In the genomic region with DNA sequence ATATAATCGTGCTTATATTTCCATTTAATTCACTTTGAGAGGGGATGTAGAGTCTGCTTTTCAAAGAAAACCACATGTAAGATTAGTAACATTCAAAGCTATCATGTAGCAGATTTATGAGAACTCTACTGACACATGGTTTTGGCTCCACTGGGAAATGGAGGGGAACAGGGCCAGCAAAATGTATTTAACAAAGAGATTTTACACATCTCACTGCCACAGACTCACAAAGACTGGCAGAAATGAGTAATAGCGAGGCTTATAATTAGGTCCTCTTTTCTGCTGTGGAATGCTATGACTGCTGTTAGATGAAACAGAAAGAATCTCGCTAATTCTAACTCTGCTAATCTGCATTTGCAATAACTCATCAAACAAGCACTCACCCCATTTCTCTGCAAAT, we compare ENCODE assay signal across 11 cellular contexts. TPM values are rescaled to one million over a fixed set of nuclear protein-coding genes. Genes with fewer than 3 reads are reported as not detected.
DNase-seq lines count a peak whose midpoint lies in the region; ATAC-seq and TF ChIP-seq lines count a peak whose summit lies in the region.
"Had no signal": no experiment of that assay in that cellular context is flagged by ENCODE, and none has a peak within 500 bp of the region (broad histone marks: within the 10 kb centered on the region; RNA-seq: fewer than 3 reads in every experiment).

No MANE protein-coding gene starts in this region.

- no peaks in the 10 kb centered on the region for H3K9me3 ChIP-seq in T-helper 17 cell (ENCODE audit: control insufficient read depth, low read length, poor library complexity, severe bottlenecking)

- ATAC-seq in GM18873 (IDR thresholded peaks at IDR 0.05; ENCODE audit: low FRiP score, unreplicated experiment) (peak; percentile 43), HG03571 (IDR thresholded peaks at IDR 0.05; ENCODE audit: unreplicated experiment) (peak; percentile 18), GM19023 (IDR thresholded peaks at IDR 0.05; ENCODE audit: unreplicated experiment) (no peak), T-helper 17 cell (no peak)

- DNase-seq in AG20443 (ENCODE audit: low spot score) (peak; percentile 56), fibroblast of pulmonary artery (ENCODE audit: low read depth) (peak; percentile 38), T-helper 17 cell (no peak)
- no peak for DNase-seq in effector CD8-positive, alpha-beta T cell (lab: John Stamatoyannopoulos, UW)
- no peak for DNase-seq in activated CD8-positive, alpha-beta memory T cell treated with anti-CD3 and anti-CD28 coated beads, Interleukin-2, amount 50 U/mL, for 48 hours
- DNase-seq: NCI-H1092 treated with DMSO at 0.1 percent for 48 hours, SIG-M5 had no signal

- no peak overlapping the region for H3K4me3 ChIP-seq in fibroblast of pulmonary artery (replicated peaks; ENCODE audit: low read depth, low read length)

- no peak overlapping the region for H3K4me3 Mint-ChIP-seq in T-helper 17 cell

- H3K27me3 Mint-ChIP-seq in T-helper 17 cell = no peaks in the 10 kb centered on the region

- no peak for TF ChIP-seq CTCF in fibroblast of pulmonary artery (IDR thresholded peaks at IDR 0.05; ENCODE audit: low read length, missing control alignments)

- no peak overlapping the region for H3K27ac Mint-ChIP-seq in T-helper 17 cell
- H3K27ac Mint-ChIP-seq: activated T-helper 2 cell treated with anti-CD3 and anti-CD28 coated beads, Interferon-gamma antibody, Interleukin-2, Interleukin-4, amounts not matched to agents 10 μg/mL and 5 μg/mL and 100 μg/mL, durations not matched to agents 14 hours and 24 hours and 36 hours had no signal

- peaks cover 7% of the 10 kb centered on the region for H3K36me3 Mint-ChIP-seq in T-helper 17 cell (ENCODE audit: low read depth)

- peaks cover 44% of the 10 kb centered on the region for H3K4me1 Mint-ChIP-seq in T-helper 17 cell

RNA-seq across cellular contexts. Expression of gene DAP, which starts 4.5 kb away (rescaled TPM):
- 10 to 100 TPM; 40.1 to 54.5 TPM for total RNA-seq in T-helper 17 cell

Comparison
In these comparisons a context has a peak if more than half of its experiments do, and no peak if none do; other contexts are left out.
1. DNase-seq: peak in AG20443 (single experiment) and fibroblast of pulmonary artery (single experiment); none in effector CD8-positive, alpha-beta T cell (single experiment), activated CD8-positive, alpha-beta memory T cell treated with anti-CD3 and anti-CD28 coated beads, Interleukin-2, amount 50 U/mL, for 48 hours (single experiment) and T-helper 17 cell (0 of 3).
2. ATAC-seq: peak in GM18873 (single experiment) and HG03571 (single experiment); none in GM19023 (single experiment) and T-helper 17 cell (single experiment).